16 cellular contexts compared by ENCODE assay signal in genomic region chr1:47818682-47819502, GRCh38.
DNase-seq lines count a peak whose midpoint lies in the region; TF ChIP-seq lines count a peak whose summit lies in the region.
"Had no signal": no experiment of that assay in that cellular context is flagged by ENCODE, and none has a peak within 500 bp of the region (broad histone marks: within the 10 kb centered on the region; RNA-seq: fewer than 3 reads in every experiment).

No MANE protein-coding gene starts in this region.

- peak overlapping the region; percentile 37 for H3K9ac ChIP-seq in trophoblast cell (ENCODE audit: low read length)
- no peak overlapping the region for H3K9ac ChIP-seq in colonic mucosa (ENCODE audit: low read depth in 2 of 2, low read length in 2 of 2)

- POLR2A ChIA-PET in HEK293 (lab: Yijun Ruan, JAX) = no interaction called here

- no peak overlapping the region for H2BK120ac ChIP-seq in trophoblast cell (ENCODE audit: insufficient read depth, low read length, poor library complexity)

- H3K27ac ChIP-seq in HEK293 (ENCODE audit: extremely low read depth, low read depth, low read length) (no peak overlapping the region), SJCRH30 (peak overlapping the region; percentile 48; the same call in 1 of the 2 replicates), coronary artery (peak overlapping the region; percentile 43 to 76), trophoblast cell (ENCODE audit: low read depth, low read length) (no peak overlapping the region), colonic mucosa (no peak overlapping the region)

- H3K4me1 ChIP-seq in HEK293 (ENCODE audit: control insufficient read depth, insufficient read depth, low read length) (no peaks in the 10 kb centered on the region), SJCRH30 (peaks cover 48% of the 10 kb centered on the region), trophoblast cell (ENCODE audit: control insufficient read depth in 1 of 2, insufficient read depth in 2 of 2, low read length in 2 of 2) (no peaks in the 10 kb centered on the region), colonic mucosa (no peaks in the 10 kb centered on the region)

- no peak overlapping the region for H2BK12ac ChIP-seq in trophoblast cell (ENCODE audit: low read length)

- H3K27me3 ChIP-seq in SJCRH30 (no peaks in the 10 kb centered on the region), trophoblast cell (ENCODE audit: insufficient read depth, low read length) (no peaks in the 10 kb centered on the region), colonic mucosa (no peaks in the 10 kb centered on the region)
- H3K27me3 ChIP-seq: MG63 had no signal

- no peak overlapping the region for H2AK5ac ChIP-seq in trophoblast cell (ENCODE audit: low read length)

- intact Hi-C loops in colonic mucosa (cut with DNase I) = no loop called here

- CTCF ChIA-PET in HEK293 (lab: Yijun Ruan, JAX) = no interaction called here

- H3K9me3 ChIP-seq in HEK293 (ENCODE audit: control insufficient read depth, insufficient read depth, low read depth, low read length) = no peaks in the 10 kb centered on the region
- H3K9me3 ChIP-seq in SJCRH30 (replicated peaks) = no peaks in the 10 kb centered on the region
- peaks cover 2% of the 10 kb centered on the region for H3K9me3 ChIP-seq in trophoblast cell (ENCODE audit: insufficient read depth, low read depth, low read length)
- no peaks in the 10 kb centered on the region for H3K9me3 ChIP-seq in colonic mucosa
- H3K9me3 ChIP-seq: MG63 had no signal

- no peaks in the 10 kb centered on the region for H3K36me3 ChIP-seq in HEK293 (ENCODE audit: control insufficient read depth in 2 of 2, insufficient read depth in 1 of 2, low read length in 2 of 2)
- H3K36me3 ChIP-seq in SJCRH30 = no peaks in the 10 kb centered on the region
- no peaks in the 10 kb centered on the region for H3K36me3 ChIP-seq in trophoblast cell (ENCODE audit: control insufficient read depth in 1 of 2, insufficient read depth in 2 of 2, low read length in 2 of 2)
- no peaks in the 10 kb centered on the region for H3K36me3 ChIP-seq in colonic mucosa
- H3K36me3 ChIP-seq: MG63 had no signal

- H3K4me3 ChIP-seq in HEK293 (ENCODE audit: low read depth, low read length) = no peak overlapping the region
- peak overlapping the region; percentile 3; the same call in 1 of the 2 replicates for H3K4me3 ChIP-seq in SJCRH30
- peak overlapping the region; percentile 6 for H3K4me3 ChIP-seq in coronary artery
- no peak overlapping the region for H3K4me3 ChIP-seq in trophoblast cell (ENCODE audit: low read depth, low read length)
- no peak overlapping the region for H3K4me3 ChIP-seq in colonic mucosa
- H3K4me3 ChIP-seq: MG63 had no signal

- no peaks in the 10 kb centered on the region for H3K79me1 ChIP-seq in trophoblast cell (ENCODE audit: low read length)

- no peak overlapping the region for H4K91ac ChIP-seq in trophoblast cell (ENCODE audit: low read depth, low read length)

- no peak overlapping the region for H3K14ac ChIP-seq in trophoblast cell (ENCODE audit: low read length)

- H2BK5ac ChIP-seq in trophoblast cell (ENCODE audit: low read depth, low read length, poor library complexity) = no peak overlapping the region

- no peak overlapping the region for H4K8ac ChIP-seq in trophoblast cell (ENCODE audit: low read depth, low read length)

- no peak overlapping the region for H3K23ac ChIP-seq in trophoblast cell (ENCODE audit: low read length)

- no CpG with 5 or more reads among the region's 18 CpGs for WGBS in trophoblast cell (ENCODE audit: extremely low coverage, insufficient coverage, insufficient read length)

- DNase-seq in SJCRH30 = peak; percentile 69 to 71
- DNase-seq in coronary artery (ENCODE audit: low spot score) = no peak
- no peak for DNase-seq in trophoblast cell
- DNase-seq in activated CD4-positive, CD25-positive, alpha-beta regulatory T cell (lab: John Stamatoyannopoulos, UW) = no peak
- no peak for DNase-seq in stimulated activated CD4-positive, alpha-beta T cell treated with anti-CD3 and anti-CD28 coated beads, Interleukin-1b, Interleukin-23, amount 100 ng/mL, for 48 hours
- DNase-seq in NCI-H2196 (lab: John Stamatoyannopoulos, UW; ENCODE audit: unreplicated experiment) = no peak
- no peak for DNase-seq in colonic mucosa
- DNase-seq: ACHN; CD4-positive, CD25-positive, alpha-beta regulatory T cell; DMS53; MG63; NCI-H1105; NCI-H1694; NCI-H2227 treated with DMSO at 0.1 percent for 48 hours; NCI-H524 treated with DMSO at 0.1 percent for 48 hours had no signal

- no peaks in the 10 kb centered on the region for H3K79me2 ChIP-seq in trophoblast cell (ENCODE audit: control insufficient read depth, insufficient read depth, low read length, poor library complexity)

- no peak overlapping the region for H4K12ac ChIP-seq in trophoblast cell (ENCODE audit: low read depth, low read length)

- H3K4ac ChIP-seq in trophoblast cell (ENCODE audit: low read depth, low read length) = no peak overlapping the region

- no peak overlapping the region for H3K4me2 ChIP-seq in trophoblast cell (ENCODE audit: low read length)

- no peak overlapping the region for H3K18ac ChIP-seq in trophoblast cell (ENCODE audit: low read length)

- H2AFZ ChIP-seq in trophoblast cell (ENCODE audit: insufficient read depth, low read length, poor library complexity) = no peak overlapping the region

- TF ChIP-seq CTCF in HEK293 (tag by site-specific recombination; IDR thresholded peaks at IDR 0.05) (no peak), coronary artery (IDR thresholded peaks at IDR 0.05) (no peak), colonic mucosa (IDR thresholded peaks at IDR 0.05) (no peak)

TF ChIP-seq in HEK293, 187 proteins besides CTCF, POLR2A, EP300 and RAD21:
- TF ChIP-seq ZIC2 (tag by site-specific recombination; IDR thresholded peaks at IDR 0.05) (peak; percentile 38; the same call in 1 of the 2 replicates), ZFP3 (tag by site-specific recombination; IDR thresholded peaks at IDR 0.05; ENCODE audit: low read depth) (no peak)

Comparison
In these comparisons a context has a peak if more than half of its experiments do, and no peak if none do; other contexts are left out.
1. H3K27ac ChIP-seq: peak in SJCRH30 (single experiment) and coronary artery (2 of 2); none in HEK293 (single experiment), trophoblast cell (single experiment) and colonic mucosa (single experiment).
2. H3K4me3 ChIP-seq: peak in SJCRH30 (single experiment) and coronary artery (single experiment); none in HEK293 (single experiment), trophoblast cell (single experiment) and colonic mucosa (single experiment).
3. DNase-seq: peak in SJCRH30 (2 of 2); none in coronary artery (single experiment), trophoblast cell (0 of 2), activated CD4-positive, CD25-positive, alpha-beta regulatory T cell (0 of 4), stimulated activated CD4-positive, alpha-beta T cell treated with anti-CD3 and anti-CD28 coated beads, Interleukin-1b, Interleukin-23, amount 100 ng/mL, for 48 hours (single experiment), NCI-H2196 (single experiment) and colonic mucosa (single experiment).